In genomic region chr1:226596531-226597165, GRCh38 we compare ENCODE assay signal across 20 cellular contexts. TPM values are rescaled to one million over a fixed set of nuclear protein-coding genes. Genes with fewer than 3 reads are reported as not detected.
"Had no signal": no experiment of that assay in that cellular context is flagged by ENCODE, and none has a peak within 500 bp of the region (broad histone marks: within the 10 kb centered on the region; RNA-seq: fewer than 3 reads in every experiment).

No MANE protein-coding gene starts in this region.

- FAIRE-seq: colon had no signal

- DNase-seq: activated CD4-positive, alpha-beta T cell treated with anti-CD3 and anti-CD28 coated beads for 4 hours; activated CD4-positive, alpha-beta T cell treated with anti-CD3 and anti-CD28 coated beads, Interleukin-2, amount 50 U/mL, for 48 hours; activated CD4-positive, CD25-positive, alpha-beta regulatory T cell; activated naive CD4-positive, alpha-beta T cell treated with anti-CD3 and anti-CD28 coated beads, Interleukin-2, amount 10 ng/mL, durations not matched to agents 7 days and 5 days; activated T-cell treated with anti-CD3 and anti-CD28 coated beads, Interleukin-2, amount 50 U/mL, for 48 hours; body of pancreas; central memory CD4-positive, alpha-beta T cell; effector memory CD8-positive, alpha-beta T cell; esophagus squamous epithelium; gastrocnemius medialis; hypothalamus; left cardiac atrium; mesenchymal stem cell; stimulated activated CD4-positive, alpha-beta T cell treated with anti-CD3 and anti-CD28 coated beads, Interleukin-1b, Interleukin-23, amount 100 ng/mL, for 48 hours; stimulated activated naive CD8-positive, alpha-beta T cell treated with anti-CD3 and anti-CD28 coated beads, Interleukin-15, amount 100 ng/mL, for 72 hours; SW 1271; T-helper 17 cell had no signal

- H3K36me3 ChIP-seq: esophagus squamous epithelium, gastrocnemius medialis, tibial artery had no signal

- H3K9me3 ChIP-seq: body of pancreas, esophagus squamous epithelium, gastrocnemius medialis, tibial artery had no signal

- H3K27me3 ChIP-seq: body of pancreas, esophagus squamous epithelium, tibial artery had no signal

- H3K4me3 ChIP-seq: body of pancreas, esophagus squamous epithelium, gastrocnemius medialis, tibial artery had no signal

- H3K27ac ChIP-seq: body of pancreas, esophagus squamous epithelium, gastrocnemius medialis, tibial artery had no signal

- H3K4me1 ChIP-seq: body of pancreas, esophagus squamous epithelium, gastrocnemius medialis, tibial artery had no signal

- ATAC-seq: body of pancreas; effector memory CD8-positive, alpha-beta T cell; gastrocnemius medialis; left cardiac atrium; stimulated activated naive CD8-positive, alpha-beta T cell treated with anti-CD3 and anti-CD28 coated beads, Interleukin-15, amount 100 ng/mL, for 72 hours; T-helper 17 cell had no signal

RNA-seq across cellular contexts. Expression of gene STUM, which starts 48.1 kb away (rescaled TPM):
- total RNA-seq: mononuclear cell, T-helper 17 cell had no signal
